ENCODE assay signal across 8 cellular contexts in genomic region chr2:231925303-231926179, GRCh38. TPM values are rescaled to one million over a fixed set of nuclear protein-coding genes. Genes with fewer than 3 reads are reported as not detected.
DNase-seq lines count a peak whose midpoint lies in the region; ATAC-seq, FAIRE-seq and TF ChIP-seq lines count a peak whose summit lies in the region.

No MANE protein-coding gene starts in this region.

- H3K23ac ChIP-seq in neuronal stem cell (ENCODE audit: low read depth, low read length, poor library complexity): peak overlapping the region; percentile 89

- H3K4me2 ChIP-seq in neuronal stem cell (ENCODE audit: insufficient read depth, low read length, poor library complexity, severe bottlenecking): peak overlapping the region; percentile 99

- H3K4me3 ChIP-seq in GM12864 (ENCODE audit: low read depth, low read length) (peak overlapping the region; percentile 40), HUES48 (ENCODE audit: low read depth, low read length) (peak overlapping the region; percentile 78), SJSA1 (0 out of 2 replicates have a peak overlapping the region, but pooled peaks have one; percentile 12), neuronal stem cell (ENCODE audit: low read length in 2 of 2) (peak overlapping the region; percentile 59 to 85)

- peak; percentile 60 for ATAC-seq in stimulated activated naive CD8-positive, alpha-beta T cell treated with anti-CD3 and anti-CD28 coated beads, Interleukin-15, amount 100 ng/mL, for 72 hours
- ATAC-seq in GM19397 (IDR thresholded peaks at IDR 0.05; ENCODE audit: unreplicated experiment): no peak

- H3K9me3 ChIP-seq in HUES48 (ENCODE audit: control insufficient read depth, insufficient read depth, low read length): no peaks in the 10 kb centered on the region
- no peaks in the 10 kb centered on the region; the same call in 1 of the 2 replicates for H3K9me3 ChIP-seq in SJSA1 (replicated peaks)
- H3K9me3 ChIP-seq in neuronal stem cell (replicated peaks in 1 of 2; ENCODE audit: control insufficient read depth in 2 of 2, insufficient read depth in 1 of 2, low read depth in 1 of 2, low read length in 2 of 2): no peaks in the 10 kb centered on the region

- H3K4me1 ChIP-seq in HUES48 (ENCODE audit: control insufficient read depth, insufficient read depth, low read length) (0 out of 2 replicates have a peak, but pooled peaks cover 5% of the 10 kb centered on the region), SJSA1 (replicated peaks) (peaks cover 16% of the 10 kb centered on the region), neuronal stem cell (ENCODE audit: control insufficient read depth in 2 of 2, insufficient read depth in 1 of 2, low read depth in 1 of 2, low read length in 2 of 2) (peaks cover 15 to 19% of the 10 kb centered on the region in 2 donors)

- DNase-seq in GM12864 (ENCODE audit: low read depth) (peak; percentile 27), SJSA1 (ENCODE audit: low read depth in 1 of 2, low spot score in 2 of 2) (peak; percentile 68 to 79), frontal cortex (ENCODE audit: low spot score in 2 of 2) (peak; percentile 89 to 91), neuronal stem cell (ENCODE audit: low spot score) (peak; percentile 82)
- DNase-seq in activated naive CD4-positive, alpha-beta T cell treated with Interleukin-2 at 50 U/mL for 16 hours: peak; percentile 73
- DNase-seq in stimulated activated naive CD8-positive, alpha-beta T cell treated with anti-CD3 and anti-CD28 coated beads, Interleukin-15, amount 100 ng/mL, for 72 hours: peak; percentile 71 to 77

- H2BK15ac ChIP-seq in neuronal stem cell (ENCODE audit: low read length): peak overlapping the region; percentile 51

- H2BK5ac ChIP-seq in neuronal stem cell (ENCODE audit: low read length): no peak overlapping the region

- H2BK12ac ChIP-seq in neuronal stem cell (ENCODE audit: low read length): no peak overlapping the region

- peak; percentile 75 for TF ChIP-seq CTCF in GM12864 (IDR thresholded peaks at IDR 0.05; ENCODE audit: low read depth, low read length, missing control alignments)

- no peak overlapping the region for H4K91ac ChIP-seq in neuronal stem cell (ENCODE audit: low read depth, low read length, poor library complexity)

- H3K4me1 Mint-ChIP-seq in stimulated activated naive CD8-positive, alpha-beta T cell treated with anti-CD3 and anti-CD28 coated beads, Interleukin-15, amount 100 ng/mL, for 72 hours: peaks cover 25% of the 10 kb centered on the region

- peaks cover 2% of the 10 kb centered on the region for H3K79me1 ChIP-seq in neuronal stem cell (ENCODE audit: low read depth, low read length)

- H3K27ac ChIP-seq in HUES48 (ENCODE audit: low read depth, low read length) (no peak overlapping the region), SJSA1 (no peak overlapping the region), neuronal stem cell (replicated peaks; ENCODE audit: low read length) (no peak overlapping the region)

- H3K14ac ChIP-seq in neuronal stem cell (ENCODE audit: low read length): peak overlapping the region; percentile 42

- H2AFZ ChIP-seq in neuronal stem cell (ENCODE audit: low read length): peak overlapping the region; percentile 98

- H3K4me3 Mint-ChIP-seq in stimulated activated naive CD8-positive, alpha-beta T cell treated with anti-CD3 and anti-CD28 coated beads, Interleukin-15, amount 100 ng/mL, for 72 hours: peak overlapping the region; percentile 75 to 85

- peaks cover 62% of the 10 kb centered on the region for H3K27me3 ChIP-seq in HUES48 (ENCODE audit: control insufficient read depth, insufficient read depth, low read length)
- peaks cover 69% of the 10 kb centered on the region for H3K27me3 ChIP-seq in SJSA1 (replicated peaks)
- peaks cover 16 to 55% (median 52%) of the 10 kb centered on the region in 3 experiments for H3K27me3 ChIP-seq in neuronal stem cell (ENCODE audit: control insufficient read depth in 3 of 3, insufficient read depth in 3 of 3, low read depth in 1 of 3, low read length in 3 of 3)

- no peak overlapping the region for H2BK120ac ChIP-seq in neuronal stem cell (ENCODE audit: low read depth, low read length)

- peak overlapping the region; percentile 68 for H2AK5ac ChIP-seq in neuronal stem cell (ENCODE audit: low read depth, low read length)

- H3K27ac Mint-ChIP-seq in stimulated activated naive CD8-positive, alpha-beta T cell treated with anti-CD3 and anti-CD28 coated beads, Interleukin-15, amount 100 ng/mL, for 72 hours: no peak overlapping the region

- no peaks in the 10 kb centered on the region for H3K9me3 Mint-ChIP-seq in stimulated activated naive CD8-positive, alpha-beta T cell treated with anti-CD3 and anti-CD28 coated beads, Interleukin-15, amount 100 ng/mL, for 72 hours

- no peaks in the 10 kb centered on the region for H3K36me3 ChIP-seq in HUES48 (ENCODE audit: control insufficient read depth, insufficient read depth, low read length)
- no peaks in the 10 kb centered on the region for H3K36me3 ChIP-seq in SJSA1
- no peaks in the 10 kb centered on the region for H3K36me3 ChIP-seq in neuronal stem cell (replicated peaks in 1 of 2; ENCODE audit: control insufficient read depth in 2 of 2, insufficient read depth in 2 of 2, low read length in 2 of 2)

- H3K18ac ChIP-seq in neuronal stem cell (ENCODE audit: low read length): peak overlapping the region; percentile 95

- H3K9ac ChIP-seq in HUES48 (ENCODE audit: low read depth, low read length): no peak overlapping the region
- H3K9ac ChIP-seq in neuronal stem cell (ENCODE audit: low read depth, low read length, poor library complexity): peak overlapping the region; percentile 82

- H4K8ac ChIP-seq in neuronal stem cell (ENCODE audit: low read depth, low read length): no peak overlapping the region

- FAIRE-seq in frontal cortex (lab: Jason Lieb, UNC): no peak

- H3K4ac ChIP-seq in neuronal stem cell (ENCODE audit: low read length): no peak overlapping the region

- H3K27me3 Mint-ChIP-seq in stimulated activated naive CD8-positive, alpha-beta T cell treated with anti-CD3 and anti-CD28 coated beads, Interleukin-15, amount 100 ng/mL, for 72 hours: peaks cover 70% of the 10 kb centered on the region

- no CpG with 5 or more reads among the region's 96 CpGs for WGBS in neuronal stem cell (ENCODE audit: extremely low coverage in 2 of 2, insufficient read length in 2 of 2, insufficient replicate concordance in 1 of 2), 2 donors

RNA-seq across cellular contexts. Expression of gene NPPC, which starts 0.7 kb away (rescaled TPM):
- total RNA-seq in SJSA1 (2014; rRNA removed; shearing (Covaris generic)): not detected in 2 replicates
- 0.41 TPM for total RNA-seq in frontal cortex
- 0.32 TPM for polyA plus RNA-seq in neuronal stem cell (2013, experiment 1 of 2)
- 0.35 TPM for polyA plus RNA-seq in neuronal stem cell (2013, experiment 2 of 2)

RNA-seq across cellular contexts. Expression of gene DIS3L2, which starts 36.0 kb away (rescaled TPM):
- total RNA-seq in SJSA1 (2014; rRNA removed; shearing (Covaris generic)): 20.6 and 29.8 TPM in 2 replicates
- 33.0 TPM for total RNA-seq in frontal cortex
- 17.7 TPM for polyA plus RNA-seq in neuronal stem cell (2013, experiment 1 of 2)
- 18.0 TPM for polyA plus RNA-seq in neuronal stem cell (2013, experiment 2 of 2)

Comparison
In these comparisons a context has a peak if more than half of its experiments do, and no peak if none do; other contexts are left out.
1. DNase-seq: peak in every context shown above with its lines; median percentile 90 in frontal cortex; 82 in neuronal stem cell; 74 in stimulated activated naive CD8-positive, alpha-beta T cell treated with anti-CD3 and anti-CD28 coated beads, Interleukin-15, amount 100 ng/mL, for 72 hours; 74 in SJSA1; 73 in activated naive CD4-positive, alpha-beta T cell treated with Interleukin-2 at 50 U/mL for 16 hours; 27 in GM12864.
2. H3K4me3 ChIP-seq: peak in every context shown above with its lines; median percentile 78 in HUES48; 72 in neuronal stem cell; 40 in GM12864; 12 in SJSA1.